1 cellular context compared by ENCODE assay signal in the genomic region with DNA sequence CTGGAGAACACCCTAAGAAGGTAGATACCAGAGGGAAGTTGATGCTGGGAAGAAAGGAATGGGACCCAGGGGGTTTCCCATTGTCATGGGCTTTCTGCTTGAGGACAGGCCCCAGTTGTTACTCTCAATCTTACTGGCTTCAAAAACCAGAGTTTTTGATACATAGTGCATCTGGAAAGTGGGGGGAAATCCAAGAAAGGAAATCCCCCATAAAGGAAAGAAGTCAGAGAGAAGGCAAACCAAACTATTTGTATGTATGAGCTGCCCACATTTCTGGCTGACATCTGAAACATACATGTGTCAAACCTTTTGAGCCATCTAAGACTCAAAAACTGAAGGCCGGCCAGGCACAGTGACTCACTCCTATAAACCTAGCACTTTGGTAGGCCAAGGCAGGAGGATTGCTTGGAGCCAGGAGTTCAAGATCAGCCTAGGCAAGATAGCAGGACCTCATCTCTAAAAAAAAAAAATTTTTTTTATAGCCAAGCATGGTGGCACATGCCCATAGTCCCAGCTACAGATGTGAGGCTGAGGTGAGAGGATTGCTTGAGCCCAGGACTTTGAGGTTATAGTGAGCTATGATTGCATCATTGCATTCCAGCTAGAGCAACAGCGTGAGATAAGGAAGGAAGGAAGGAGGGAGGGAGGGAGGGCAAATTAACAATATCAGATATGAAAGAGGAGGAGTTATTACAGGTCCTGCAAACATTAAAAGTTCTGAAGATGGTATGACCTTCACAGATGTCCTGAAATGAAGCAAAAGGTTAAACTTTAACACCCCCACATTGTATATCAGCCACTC.
TF ChIP-seq lines count a peak whose summit lies in the region.

No MANE protein-coding gene starts in this region.

TF ChIP-seq in K562, 482 proteins besides CTCF, POLR2A, EP300 and RAD21 (continues in another document):
- TF ChIP-seq NR2C2 (CRISPR knock-in tag; IDR thresholded peaks at IDR 0.05) (no peak), NR2C2 (tag; IDR thresholded peaks at IDR 0.05) (peak; percentile 66), ILK (tag; IDR thresholded peaks at IDR 0.05; ENCODE audit: borderline replicate concordance, low read depth) (no peak), CEBPB (tag; IDR thresholded peaks at IDR 0.05) (peak; percentile 95), YBX1 (IDR thresholded peaks at IDR 0.05) (no peak), MAFG (tag; conservative IDR thresholded peaks at IDR 0.05) (no peak), KLF6 (CRISPR knock-in tag; IDR thresholded peaks at IDR 0.05; ENCODE audit: borderline replicate concordance) (0 out of 2 replicates have a peak, but pooled peaks have one; percentile 41), ETS2 (tag; IDR thresholded peaks at IDR 0.05; ENCODE audit: borderline replicate concordance, poor library complexity, severe bottlenecking) (no peak), STAT5A (IDR thresholded peaks at IDR 0.05; ENCODE audit: borderline replicate concordance, low read length) (no peak), PURB (CRISPR knock-in tag; IDR thresholded peaks at IDR 0.05; ENCODE audit: low read depth) (no peak), SNRNP70 (optimal IDR thresholded peaks at IDR 0.05; ENCODE audit: low read depth, low read length) (no peak), SMAD2 (IDR thresholded peaks at IDR 0.05; ENCODE audit: low read depth, low read length) (no peak), ILF3 (IDR thresholded peaks at IDR 0.05; ENCODE audit: borderline replicate concordance) (no peak), NR2C1 (IDR thresholded peaks at IDR 0.05) (no peak), NR2C1 (tag; IDR thresholded peaks at IDR 0.05) (peak; percentile 27; the same call in 1 of the 2 replicates), NCOA2 (IDR thresholded peaks at IDR 0.05; ENCODE audit: partially characterized antibody in 2 of 2) (no peak), ZNF75A (CRISPR knock-in tag; IDR thresholded peaks at IDR 0.05) (no peak), CC2D1A (IDR thresholded peaks at IDR 0.05) (no peak), FOXJ3 (CRISPR knock-in tag; IDR thresholded peaks at IDR 0.05) (no peak), SRSF1 (IDR thresholded peaks at IDR 0.05; ENCODE audit: low read depth, low read length) (no peak), RHOXF2B (CRISPR knock-in tag; conservative IDR thresholded peaks at IDR 0.05) (no peak), KDM2B (CRISPR knock-in tag; IDR thresholded peaks at IDR 0.05) (no peak), CBX5 (IDR thresholded peaks at IDR 0.05; ENCODE audit: borderline replicate concordance, low read depth) (no peak), CCNT2 (IDR thresholded peaks at IDR 0.05; ENCODE audit: borderline replicate concordance, extremely low read depth, insufficient read length, low read depth, low read length) (no peak), BRD9 (IDR thresholded peaks at IDR 0.05; ENCODE audit: low read depth, partially characterized antibody) (peak; percentile 12), ZNF282 (CRISPR knock-in tag; IDR thresholded peaks at IDR 0.05) (no peak), RCOR1 (IDR thresholded peaks at IDR 0.05; ENCODE audit: borderline replicate concordance in 1 of 2, low read depth in 2 of 2, low read length in 2 of 2) (peak in 1 of 2 experiments; percentile 57; a peak in 1 of 4 replicates), HDAC2 (IDR thresholded peaks at IDR 0.05) (peak; percentile 70), ZNF12 (CRISPR knock-in tag; IDR thresholded peaks at IDR 0.05) (no peak), GATA2 (CRISPR knock-in tag; IDR thresholded peaks at IDR 0.05) (no peak), TFAM (CRISPR knock-in tag; conservative IDR thresholded peaks at IDR 0.05) (no peak), CCAR2 (IDR thresholded peaks at IDR 0.05; ENCODE audit: low read depth, low read length) (no peak), TAF9B (IDR thresholded peaks at IDR 0.05; ENCODE audit: partially characterized antibody) (no peak), ZNF766 (CRISPR knock-in tag; conservative IDR thresholded peaks at IDR 0.05) (peak; percentile 98)
- TF ChIP-seq, protein P1, sequence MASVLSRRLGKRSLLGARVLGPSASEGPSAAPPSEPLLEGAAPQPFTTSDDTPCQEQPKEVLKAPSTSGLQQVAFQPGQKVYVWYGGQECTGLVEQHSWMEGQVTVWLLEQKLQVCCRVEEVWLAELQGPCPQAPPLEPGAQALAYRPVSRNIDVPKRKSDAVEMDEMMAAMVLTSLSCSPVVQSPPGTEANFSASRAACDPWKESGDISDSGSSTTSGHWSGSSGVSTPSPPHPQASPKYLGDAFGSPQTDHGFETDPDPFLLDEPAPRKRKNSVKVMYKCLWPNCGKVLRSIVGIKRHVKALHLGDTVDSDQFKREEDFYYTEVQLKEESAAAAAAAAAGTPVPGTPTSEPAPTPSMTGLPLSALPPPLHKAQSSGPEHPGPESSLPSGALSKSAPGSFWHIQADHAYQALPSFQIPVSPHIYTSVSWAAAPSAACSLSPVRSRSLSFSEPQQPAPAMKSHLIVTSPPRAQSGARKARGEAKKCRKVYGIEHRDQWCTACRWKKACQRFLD (CRISPR knock-in tag; IDR thresholded peaks at IDR 0.05), result peak; percentile 45; the same call in 1 of the 2 replicates
- TF ChIP-seq, protein P2, sequence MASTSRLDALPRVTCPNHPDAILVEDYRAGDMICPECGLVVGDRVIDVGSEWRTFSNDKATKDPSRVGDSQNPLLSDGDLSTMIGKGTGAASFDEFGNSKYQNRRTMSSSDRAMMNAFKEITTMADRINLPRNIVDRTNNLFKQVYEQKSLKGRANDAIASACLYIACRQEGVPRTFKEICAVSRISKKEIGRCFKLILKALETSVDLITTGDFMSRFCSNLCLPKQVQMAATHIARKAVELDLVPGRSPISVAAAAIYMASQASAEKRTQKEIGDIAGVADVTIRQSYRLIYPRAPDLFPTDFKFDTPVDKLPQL (IDR thresholded peaks at IDR 0.05; ENCODE audit: extremely low read depth, insufficient read length), result no peak
- TF ChIP-seq, protein P3, sequence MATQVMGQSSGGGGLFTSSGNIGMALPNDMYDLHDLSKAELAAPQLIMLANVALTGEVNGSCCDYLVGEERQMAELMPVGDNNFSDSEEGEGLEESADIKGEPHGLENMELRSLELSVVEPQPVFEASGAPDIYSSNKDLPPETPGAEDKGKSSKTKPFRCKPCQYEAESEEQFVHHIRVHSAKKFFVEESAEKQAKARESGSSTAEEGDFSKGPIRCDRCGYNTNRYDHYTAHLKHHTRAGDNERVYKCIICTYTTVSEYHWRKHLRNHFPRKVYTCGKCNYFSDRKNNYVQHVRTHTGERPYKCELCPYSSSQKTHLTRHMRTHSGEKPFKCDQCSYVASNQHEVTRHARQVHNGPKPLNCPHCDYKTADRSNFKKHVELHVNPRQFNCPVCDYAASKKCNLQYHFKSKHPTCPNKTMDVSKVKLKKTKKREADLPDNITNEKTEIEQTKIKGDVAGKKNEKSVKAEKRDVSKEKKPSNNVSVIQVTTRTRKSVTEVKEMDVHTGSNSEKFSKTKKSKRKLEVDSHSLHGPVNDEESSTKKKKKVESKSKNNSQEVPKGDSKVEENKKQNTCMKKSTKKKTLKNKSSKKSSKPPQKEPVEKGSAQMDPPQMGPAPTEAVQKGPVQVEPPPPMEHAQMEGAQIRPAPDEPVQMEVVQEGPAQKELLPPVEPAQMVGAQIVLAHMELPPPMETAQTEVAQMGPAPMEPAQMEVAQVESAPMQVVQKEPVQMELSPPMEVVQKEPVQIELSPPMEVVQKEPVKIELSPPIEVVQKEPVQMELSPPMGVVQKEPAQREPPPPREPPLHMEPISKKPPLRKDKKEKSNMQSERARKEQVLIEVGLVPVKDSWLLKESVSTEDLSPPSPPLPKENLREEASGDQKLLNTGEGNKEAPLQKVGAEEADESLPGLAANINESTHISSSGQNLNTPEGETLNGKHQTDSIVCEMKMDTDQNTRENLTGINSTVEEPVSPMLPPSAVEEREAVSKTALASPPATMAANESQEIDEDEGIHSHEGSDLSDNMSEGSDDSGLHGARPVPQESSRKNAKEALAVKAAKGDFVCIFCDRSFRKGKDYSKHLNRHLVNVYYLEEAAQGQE (CRISPR knock-in tag; IDR thresholded peaks at IDR 0.05; ENCODE audit: low read depth), result no peak
- TF ChIP-seq, protein P4, sequence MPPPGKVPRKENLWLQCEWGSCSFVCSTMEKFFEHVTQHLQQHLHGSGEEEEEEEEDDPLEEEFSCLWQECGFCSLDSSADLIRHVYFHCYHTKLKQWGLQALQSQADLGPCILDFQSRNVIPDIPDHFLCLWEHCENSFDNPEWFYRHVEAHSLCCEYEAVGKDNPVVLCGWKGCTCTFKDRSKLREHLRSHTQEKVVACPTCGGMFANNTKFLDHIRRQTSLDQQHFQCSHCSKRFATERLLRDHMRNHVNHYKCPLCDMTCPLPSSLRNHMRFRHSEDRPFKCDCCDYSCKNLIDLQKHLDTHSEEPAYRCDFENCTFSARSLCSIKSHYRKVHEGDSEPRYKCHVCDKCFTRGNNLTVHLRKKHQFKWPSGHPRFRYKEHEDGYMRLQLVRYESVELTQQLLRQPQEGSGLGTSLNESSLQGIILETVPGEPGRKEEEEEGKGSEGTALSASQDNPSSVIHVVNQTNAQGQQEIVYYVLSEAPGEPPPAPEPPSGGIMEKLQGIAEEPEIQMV (tag; conservative IDR thresholded peaks at IDR 0.05; ENCODE audit: low read depth), result 0 out of 2 replicates have a peak, but pooled peaks have one; percentile 2
- TF ChIP-seq, protein P5, sequence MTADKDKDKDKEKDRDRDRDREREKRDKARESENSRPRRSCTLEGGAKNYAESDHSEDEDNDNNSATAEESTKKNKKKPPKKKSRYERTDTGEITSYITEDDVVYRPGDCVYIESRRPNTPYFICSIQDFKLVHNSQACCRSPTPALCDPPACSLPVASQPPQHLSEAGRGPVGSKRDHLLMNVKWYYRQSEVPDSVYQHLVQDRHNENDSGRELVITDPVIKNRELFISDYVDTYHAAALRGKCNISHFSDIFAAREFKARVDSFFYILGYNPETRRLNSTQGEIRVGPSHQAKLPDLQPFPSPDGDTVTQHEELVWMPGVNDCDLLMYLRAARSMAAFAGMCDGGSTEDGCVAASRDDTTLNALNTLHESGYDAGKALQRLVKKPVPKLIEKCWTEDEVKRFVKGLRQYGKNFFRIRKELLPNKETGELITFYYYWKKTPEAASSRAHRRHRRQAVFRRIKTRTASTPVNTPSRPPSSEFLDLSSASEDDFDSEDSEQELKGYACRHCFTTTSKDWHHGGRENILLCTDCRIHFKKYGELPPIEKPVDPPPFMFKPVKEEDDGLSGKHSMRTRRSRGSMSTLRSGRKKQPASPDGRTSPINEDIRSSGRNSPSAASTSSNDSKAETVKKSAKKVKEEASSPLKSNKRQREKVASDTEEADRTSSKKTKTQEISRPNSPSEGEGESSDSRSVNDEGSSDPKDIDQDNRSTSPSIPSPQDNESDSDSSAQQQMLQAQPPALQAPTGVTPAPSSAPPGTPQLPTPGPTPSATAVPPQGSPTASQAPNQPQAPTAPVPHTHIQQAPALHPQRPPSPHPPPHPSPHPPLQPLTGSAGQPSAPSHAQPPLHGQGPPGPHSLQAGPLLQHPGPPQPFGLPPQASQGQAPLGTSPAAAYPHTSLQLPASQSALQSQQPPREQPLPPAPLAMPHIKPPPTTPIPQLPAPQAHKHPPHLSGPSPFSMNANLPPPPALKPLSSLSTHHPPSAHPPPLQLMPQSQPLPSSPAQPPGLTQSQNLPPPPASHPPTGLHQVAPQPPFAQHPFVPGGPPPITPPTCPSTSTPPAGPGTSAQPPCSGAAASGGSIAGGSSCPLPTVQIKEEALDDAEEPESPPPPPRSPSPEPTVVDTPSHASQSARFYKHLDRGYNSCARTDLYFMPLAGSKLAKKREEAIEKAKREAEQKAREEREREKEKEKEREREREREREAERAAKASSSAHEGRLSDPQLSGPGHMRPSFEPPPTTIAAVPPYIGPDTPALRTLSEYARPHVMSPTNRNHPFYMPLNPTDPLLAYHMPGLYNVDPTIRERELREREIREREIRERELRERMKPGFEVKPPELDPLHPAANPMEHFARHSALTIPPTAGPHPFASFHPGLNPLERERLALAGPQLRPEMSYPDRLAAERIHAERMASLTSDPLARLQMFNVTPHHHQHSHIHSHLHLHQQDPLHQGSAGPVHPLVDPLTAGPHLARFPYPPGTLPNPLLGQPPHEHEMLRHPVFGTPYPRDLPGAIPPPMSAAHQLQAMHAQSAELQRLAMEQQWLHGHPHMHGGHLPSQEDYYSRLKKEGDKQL (CRISPR knock-in tag; IDR thresholded peaks at IDR 0.05; ENCODE audit: borderline replicate concordance), result no peak
- TF ChIP-seq, protein P6, sequence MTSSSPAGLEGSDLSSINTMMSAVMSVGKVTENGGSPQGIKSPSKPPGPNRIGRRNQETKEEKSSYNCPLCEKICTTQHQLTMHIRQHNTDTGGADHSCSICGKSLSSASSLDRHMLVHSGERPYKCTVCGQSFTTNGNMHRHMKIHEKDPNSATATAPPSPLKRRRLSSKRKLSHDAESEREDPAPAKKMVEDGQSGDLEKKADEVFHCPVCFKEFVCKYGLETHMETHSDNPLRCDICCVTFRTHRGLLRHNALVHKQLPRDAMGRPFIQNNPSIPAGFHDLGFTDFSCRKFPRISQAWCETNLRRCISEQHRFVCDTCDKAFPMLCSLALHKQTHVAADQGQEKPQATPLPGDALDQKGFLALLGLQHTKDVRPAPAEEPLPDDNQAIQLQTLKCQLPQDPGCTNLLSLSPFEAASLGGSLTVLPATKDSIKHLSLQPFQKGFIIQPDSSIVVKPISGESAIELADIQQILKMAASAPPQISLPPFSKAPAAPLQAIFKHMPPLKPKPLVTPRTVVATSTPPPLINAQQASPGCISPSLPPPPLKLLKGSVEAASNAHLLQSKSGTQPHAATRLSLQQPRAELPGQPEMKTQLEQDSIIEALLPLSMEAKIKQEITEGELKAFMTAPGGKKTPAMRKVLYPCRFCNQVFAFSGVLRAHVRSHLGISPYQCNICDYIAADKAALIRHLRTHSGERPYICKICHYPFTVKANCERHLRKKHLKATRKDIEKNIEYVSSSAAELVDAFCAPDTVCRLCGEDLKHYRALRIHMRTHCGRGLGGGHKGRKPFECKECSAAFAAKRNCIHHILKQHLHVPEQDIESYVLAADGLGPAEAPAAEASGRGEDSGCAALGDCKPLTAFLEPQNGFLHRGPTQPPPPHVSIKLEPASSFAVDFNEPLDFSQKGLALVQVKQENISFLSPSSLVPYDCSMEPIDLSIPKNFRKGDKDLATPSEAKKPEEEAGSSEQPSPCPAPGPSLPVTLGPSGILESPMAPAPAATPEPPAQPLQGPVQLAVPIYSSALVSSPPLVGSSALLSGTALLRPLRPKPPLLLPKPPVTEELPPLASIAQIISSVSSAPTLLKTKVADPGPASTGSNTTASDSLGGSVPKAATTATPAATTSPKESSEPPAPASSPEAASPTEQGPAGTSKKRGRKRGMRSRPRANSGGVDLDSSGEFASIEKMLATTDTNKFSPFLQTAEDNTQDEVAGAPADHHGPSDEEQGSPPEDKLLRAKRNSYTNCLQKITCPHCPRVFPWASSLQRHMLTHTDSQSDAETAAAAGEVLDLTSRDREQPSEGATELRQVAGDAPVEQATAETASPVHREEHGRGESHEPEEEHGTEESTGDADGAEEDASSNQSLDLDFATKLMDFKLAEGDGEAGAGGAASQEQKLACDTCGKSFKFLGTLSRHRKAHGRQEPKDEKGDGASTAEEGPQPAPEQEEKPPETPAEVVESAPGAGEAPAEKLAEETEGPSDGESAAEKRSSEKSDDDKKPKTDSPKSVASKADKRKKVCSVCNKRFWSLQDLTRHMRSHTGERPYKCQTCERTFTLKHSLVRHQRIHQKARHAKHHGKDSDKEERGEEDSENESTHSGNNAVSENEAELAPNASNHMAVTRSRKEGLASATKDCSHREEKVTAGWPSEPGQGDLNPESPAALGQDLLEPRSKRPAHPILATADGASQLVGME (CRISPR knock-in tag; IDR thresholded peaks at IDR 0.05), result peak; percentile 24; the same call in 1 of the 2 replicates
